Comparison of ENCODE assay signal across 21 cellular contexts in the genomic region with DNA sequence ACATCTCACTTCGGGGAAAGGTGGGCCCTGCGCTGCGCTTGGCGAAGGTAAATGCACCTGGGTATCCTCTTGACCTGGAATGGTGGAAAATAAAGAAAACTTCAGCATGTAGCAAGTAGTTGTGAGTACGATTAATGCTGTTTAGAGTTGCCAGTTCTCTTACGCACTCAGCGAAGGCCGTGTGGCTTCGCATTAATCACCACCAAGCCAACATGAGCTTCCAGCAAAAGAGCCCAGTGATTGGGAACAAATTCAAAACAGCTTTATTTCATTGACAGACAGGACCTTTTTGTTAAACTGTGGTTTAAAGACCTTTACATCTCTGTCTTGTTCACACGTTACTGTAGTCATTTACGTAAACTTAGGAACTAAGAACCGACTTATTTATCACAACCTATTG.
DNase-seq lines count a peak whose midpoint lies in the region; ATAC-seq and TF ChIP-seq lines count a peak whose summit lies in the region.
"Had no signal": no experiment of that assay in that cellular context is flagged by ENCODE, and none has a peak within 500 bp of the region (broad histone marks: within the 10 kb centered on the region; RNA-seq: fewer than 3 reads in every experiment).

No MANE protein-coding gene starts in this region.

- 76% methylated on average over 12 of the region's 12 CpGs for WGBS in esophagus muscularis mucosa
- WGBS in sigmoid colon, 2 donors, result 87 to 88% methylated on average over 12 of the region's 12 CpGs

- H3K27ac ChIP-seq in esophagus muscularis mucosa (replicated peaks in 1 of 4) (peak overlapping the region; percentile 72 to 82 (median 74)), sigmoid colon (peak overlapping the region; percentile 59 to 75 (median 67)), vagina (peak overlapping the region; percentile 70), RWPE1 (no peak overlapping the region)

- no peak overlapping the region for H3K4me3 ChIP-seq in esophagus muscularis mucosa
- H3K4me3 ChIP-seq in sigmoid colon, result no peak overlapping the region
- no peak overlapping the region for H3K4me3 ChIP-seq in vagina
- H3K4me3 ChIP-seq: MG63 had no signal

- POLR2A ChIA-PET in RWPE1 (lab: Yijun Ruan, JAX; ENCODE audit: low non-redundant PET), result no interaction called here

- no peaks in the 10 kb centered on the region for H3K27me3 ChIP-seq in esophagus muscularis mucosa
- H3K27me3 ChIP-seq in sigmoid colon, result no peaks in the 10 kb centered on the region
- H3K27me3 ChIP-seq in vagina, result no peaks in the 10 kb centered on the region
- H3K27me3 ChIP-seq: MG63 had no signal

- H3K4me1 ChIP-seq in esophagus muscularis mucosa (peaks cover 0 to 51% (median 41%) of the 10 kb centered on the region in 4 donors), sigmoid colon (peaks cover 0 to 44% (median 29%) of the 10 kb centered on the region in 4 donors), vagina (peaks cover 26% of the 10 kb centered on the region)
- H3K4me1 ChIP-seq: Caco-2 had no signal

- H3K9me3 Mint-ChIP-seq in stimulated activated naive CD8-positive, alpha-beta T cell treated with anti-CD3 and anti-CD28 coated beads, Interleukin-15, amount 100 ng/mL, for 72 hours, result peaks cover 7 to 10% of the 10 kb centered on the region in 2 donors
- H3K9me3 Mint-ChIP-seq: CD4-positive, CD25-positive, alpha-beta regulatory T cell had no signal

- peaks cover 46% of the 10 kb centered on the region for H3K27me3 Mint-ChIP-seq in stimulated activated naive CD8-positive, alpha-beta T cell treated with anti-CD3 and anti-CD28 coated beads, Interleukin-15, amount 100 ng/mL, for 72 hours
- H3K27me3 Mint-ChIP-seq: CD4-positive, CD25-positive, alpha-beta regulatory T cell had no signal

- H3K27ac Mint-ChIP-seq in stimulated activated naive CD8-positive, alpha-beta T cell treated with anti-CD3 and anti-CD28 coated beads, Interleukin-15, amount 100 ng/mL, for 72 hours, result no peak overlapping the region
- H3K27ac Mint-ChIP-seq: B cell had no signal

- DNase-seq in stimulated activated naive CD8-positive, alpha-beta T cell treated with anti-CD3 and anti-CD28 coated beads, Interleukin-15, amount 100 ng/mL, for 72 hours, result no peak
- DNase-seq in stimulated activated naive CD8-positive, alpha-beta T cell treated with anti-CD3 and anti-CD28 coated beads, Interleukin-15, Interleukin-2, amounts not matched to agents 100 U/mL and 50 U/mL, for 24 hours, result no peak
- DNase-seq in esophagus muscularis mucosa (ENCODE audit: extremely low spot score) (no peak), sigmoid colon (no peak), vagina (ENCODE audit: extremely low spot score in 2 of 2) (no peak), RWPE1 (ENCODE audit: low spot score) (no peak), AG20443 (ENCODE audit: low spot score) (no peak)
- DNase-seq: Caco-2; CD4-positive, CD25-positive, alpha-beta regulatory T cell; DMS53; Karpas-422; MG63; NCI-H1092; NCI-H146; NCI-H2081; NCI-H510A; NCI-H82; Right ventricle myocardium superior had no signal

- H3K4me1 Mint-ChIP-seq in stimulated activated naive CD8-positive, alpha-beta T cell treated with anti-CD3 and anti-CD28 coated beads, Interleukin-15, amount 100 ng/mL, for 72 hours, result peaks cover 34% of the 10 kb centered on the region

- no peaks in the 10 kb centered on the region for H3K9me3 ChIP-seq in esophagus muscularis mucosa
- H3K9me3 ChIP-seq in sigmoid colon, result no peaks in the 10 kb centered on the region
- no peaks in the 10 kb centered on the region for H3K9me3 ChIP-seq in vagina
- H3K9me3 ChIP-seq: Caco-2, MG63 had no signal

- TF ChIP-seq CTCF in esophagus muscularis mucosa (IDR thresholded peaks at IDR 0.05), result no peak
- no peak for TF ChIP-seq CTCF in sigmoid colon (IDR thresholded peaks at IDR 0.05)
- no peak for TF ChIP-seq CTCF in vagina (IDR thresholded peaks at IDR 0.05)
- no peak for TF ChIP-seq CTCF in RWPE1 (conservative IDR thresholded peaks at IDR 0.05; ENCODE audit: low read depth)

- CTCF ChIA-PET in RWPE1 (lab: Yijun Ruan, JAX), result no interaction called here

- TF ChIP-seq EP300 in esophagus muscularis mucosa (IDR thresholded peaks at IDR 0.05), result peak; percentile 43
- TF ChIP-seq EP300 in sigmoid colon (IDR thresholded peaks at IDR 0.05), result peak in 1 of 4 donors; percentile 20

- no peak for TF ChIP-seq POLR2A in esophagus muscularis mucosa (IDR thresholded peaks at IDR 0.05; ENCODE audit: low read depth)
- TF ChIP-seq POLR2A in sigmoid colon (IDR thresholded peaks at IDR 0.05), result no peak
- no peak for TF ChIP-seq POLR2A in vagina (IDR thresholded peaks at IDR 0.05)

- H3K36me3 ChIP-seq in esophagus muscularis mucosa (no peaks in the 10 kb centered on the region), sigmoid colon (no peaks in the 10 kb centered on the region), vagina (no peaks in the 10 kb centered on the region)
- H3K36me3 ChIP-seq: MG63 had no signal

- peak; percentile 3 for ATAC-seq in stimulated activated naive CD8-positive, alpha-beta T cell treated with anti-CD3 and anti-CD28 coated beads, Interleukin-15, amount 100 ng/mL, for 72 hours
- no peak for ATAC-seq in stimulated activated naive CD8-positive, alpha-beta T cell treated with anti-CD3 and anti-CD28 coated beads, Interleukin-15, Interleukin-2, amounts not matched to agents 100 U/mL and 50 U/mL, for 24 hours
- ATAC-seq in GM21723 (IDR thresholded peaks at IDR 0.05; ENCODE audit: unreplicated experiment), result no peak
- ATAC-seq: Panc1 had no signal

- no peak overlapping the region for H3K4me3 Mint-ChIP-seq in stimulated activated naive CD8-positive, alpha-beta T cell treated with anti-CD3 and anti-CD28 coated beads, Interleukin-15, amount 100 ng/mL, for 72 hours
- H3K4me3 Mint-ChIP-seq: B cell; CD4-positive, CD25-positive, alpha-beta regulatory T cell had no signal

- intact Hi-C loops in esophagus muscularis mucosa (cut with DNase I), result loop anchor here (10.0 kb wide), 1 partner anchor 254 kb away; no protein-coding TSS in a partner anchor
- intact Hi-C loops in sigmoid colon (cut with DNase I), result no loop called here
- intact Hi-C loops in vagina (cut with DNase I), result no loop called here
